10 cellular contexts compared by ENCODE assay signal in genomic region chr2:133504566-133505505, GRCh38.
A peak's percentile ranks its signal among the peaks of the same experiment; 100 is the strongest.
DNase-seq lines count a peak whose midpoint lies in the region; ATAC-seq and TF ChIP-seq lines count a peak whose summit lies in the region.
"Had no signal": no experiment of that assay in that cellular context is flagged by ENCODE, and none has a peak within 500 bp of the region (broad histone marks: within the 10 kb centered on the region; RNA-seq: fewer than 3 reads in every experiment).

No MANE protein-coding gene starts in this region.

- H3K27me3 ChIP-seq in foreskin keratinocyte (no peaks in the 10 kb centered on the region), HAP-1 (ENCODE audit: low read depth) (no peaks in the 10 kb centered on the region)

- H3K36me3 Mint-ChIP-seq in endothelial cell (ENCODE audit: low read depth, unreplicated experiment): no peaks in the 10 kb centered on the region

- no peaks in the 10 kb centered on the region for H3K9me3 ChIP-seq in HAP-1

- no peak overlapping the region for H3K4me3 ChIP-seq in HAP-1

- no peak overlapping the region for H3K27ac Mint-ChIP-seq in endothelial cell (ENCODE audit: unreplicated experiment)

- no peak overlapping the region for H3K4me3 Mint-ChIP-seq in endothelial cell (ENCODE audit: unreplicated experiment)

- DNase-seq in Daoy (ENCODE audit: low read depth) (peak; percentile 57), foreskin keratinocyte (peak; percentile 83 to 87), pons (ENCODE audit: low spot score) (peak; percentile 57), endothelial cell (ENCODE audit: low spot score) (no peak), HAP-1 (ENCODE audit: low spot score in 2 of 2) (no peak), islet precursor cell (no peak)
- DNase-seq in stimulated activated CD4-positive, alpha-beta T cell treated with anti-CD3 and anti-CD28 coated beads, Interleukin-2, amount 100 ng/mL, for 48 hours: no peak
- DNase-seq: effector CD8-positive, alpha-beta T cell; SW 1271 had no signal

- H3K27me3 Mint-ChIP-seq in endothelial cell (ENCODE audit: unreplicated experiment): no peaks in the 10 kb centered on the region

- no peaks in the 10 kb centered on the region for H3K4me1 Mint-ChIP-seq in endothelial cell (ENCODE audit: unreplicated experiment)

- H3K9me3 Mint-ChIP-seq in endothelial cell (ENCODE audit: unreplicated experiment): no peaks in the 10 kb centered on the region

- H3K4me1 ChIP-seq in foreskin keratinocyte (peaks cover 27% of the 10 kb centered on the region), HAP-1 (no peaks in the 10 kb centered on the region)

- H3K36me3 ChIP-seq in HAP-1 (replicated peaks): no peaks in the 10 kb centered on the region

- TF ChIP-seq CTCF in VCaP (conservative IDR thresholded peaks at IDR 0.05) (no peak), foreskin keratinocyte (conservative IDR thresholded peaks at IDR 0.05) (no peak), endothelial cell (IDR thresholded peaks at IDR 0.05; ENCODE audit: unreplicated experiment) (no peak)

- H3K27ac ChIP-seq in VCaP (peak overlapping the region; percentile 62), foreskin keratinocyte (peak overlapping the region; percentile 29)

- in situ Hi-C loops in HAP-1 (cut with MboI; ENCODE audit: low sequenced_read_pairs): no loop called here

- peak; percentile 52 for ATAC-seq in foreskin keratinocyte

Comparison
In these comparisons a context has a peak if more than half of its experiments do, and no peak if none do; other contexts are left out.
1. DNase-seq: peak in Daoy (single experiment), foreskin keratinocyte (2 of 2) and pons (single experiment); none in endothelial cell (single experiment), HAP-1 (0 of 2), islet precursor cell (single experiment) and stimulated activated CD4-positive, alpha-beta T cell treated with anti-CD3 and anti-CD28 coated beads, Interleukin-2, amount 100 ng/mL, for 48 hours (0 of 2).